ENCODE assay signal across 14 cellular contexts in genomic region chr11:71139516-71140205, GRCh38.
A peak's percentile ranks its signal among the peaks of the same experiment; 100 is the strongest.
DNase-seq lines count a peak whose midpoint lies in the region; ATAC-seq and TF ChIP-seq lines count a peak whose summit lies in the region.
"Had no signal": no experiment of that assay in that cellular context is flagged by ENCODE, and none has a peak within 500 bp of the region (broad histone marks: within the 10 kb centered on the region; RNA-seq: fewer than 3 reads in every experiment).

No MANE protein-coding gene starts in this region.

- in situ Hi-C loops in astrocyte of the spinal cord (cut with HindIII; ENCODE audit: low sequenced_read_pairs): no loop called here

- DNase-seq in H7 (peak; percentile 49), astrocyte of the spinal cord (ENCODE audit: low read depth, low spot score) (peak; percentile 22), inferior parietal cortex (ENCODE audit: extremely low spot score) (peak; percentile 89), spleen (peak; percentile 62), NCI-H1930 (lab: John Stamatoyannopoulos, UW) (no peak), omental fat pad (ENCODE audit: low spot score) (no peak), UCSD-AML1 (lab: John Stamatoyannopoulos, UW; ENCODE audit: unreplicated experiment) (no peak)
- DNase-seq: activated CD8-positive, alpha-beta memory T cell treated with anti-CD3 and anti-CD28 coated beads, Interleukin-2, amount 10 ng/mL, durations not matched to agents 7 days and 5 days; central memory CD4-positive, alpha-beta T cell; HCEC 1CT; NCI-H226; psoas muscle; SW 1271 had no signal

- WGBS in spleen, 5 donors: 61 to 75% (median 69%) methylated on average over 6 to 16 of the region's 16 CpGs

- no peak for TF ChIP-seq POLR2A in spleen (IDR thresholded peaks at IDR 0.05)

- no peak overlapping the region for H3K27ac ChIP-seq in spleen
- H3K27ac ChIP-seq: psoas muscle had no signal

- intact Hi-C loops in spleen (cut with DNase I; ENCODE audit: low total_unique reads): no loop called here

- no peak for TF ChIP-seq CTCF in astrocyte of the spinal cord (IDR thresholded peaks at IDR 0.05; ENCODE audit: low read depth, low read length)
- no peak for TF ChIP-seq CTCF in spleen (IDR thresholded peaks at IDR 0.05 in 8 of 11, conservative IDR thresholded peaks at IDR 0.05 in 3 of 11)
- no peak for TF ChIP-seq CTCF in omental fat pad (IDR thresholded peaks at IDR 0.05)

- no peaks in the 10 kb centered on the region for H3K27me3 ChIP-seq in H7 (ENCODE audit: control insufficient read depth, insufficient read depth, low read length)
- peaks cover 0 to 5% (median 0%) of the 10 kb centered on the region in 7 donors for H3K27me3 ChIP-seq in spleen (replicated peaks in 1 of 7)

- H3K9me3 ChIP-seq in spleen: peaks cover 0 to 10% (median 0%) of the 10 kb centered on the region in 8 donors
- H3K9me3 ChIP-seq: psoas muscle had no signal

- H3K4me1 ChIP-seq in spleen: no peaks in the 10 kb centered on the region
- H3K4me1 ChIP-seq: psoas muscle had no signal

- H3K36me3 ChIP-seq in H7 (replicated peaks; ENCODE audit: control insufficient read depth, insufficient read depth, low read length) (no peaks in the 10 kb centered on the region; the same call in 1 of the 2 replicates), spleen (no peaks in the 10 kb centered on the region)

- H3K4me3 ChIP-seq in H7 (ENCODE audit: insufficient read depth, low read depth, low read length) (no peak overlapping the region), astrocyte of the spinal cord (ENCODE audit: low read depth, low read length) (no peak overlapping the region), spleen (no peak overlapping the region)
- H3K4me3 ChIP-seq: psoas muscle had no signal

- no peak for ATAC-seq in GM21360 (IDR thresholded peaks at IDR 0.05; ENCODE audit: unreplicated experiment)
- ATAC-seq in omental fat pad (ENCODE audit: low FRiP score): no peak
- ATAC-seq: activated CD8-positive, alpha-beta memory T cell treated with anti-CD3 and anti-CD28 coated beads, Interleukin-2, amount 10 ng/mL, durations not matched to agents 7 days and 5 days had no signal

Comparison
In these comparisons a context has a peak if more than half of its experiments do, and no peak if none do; other contexts are left out.
1. DNase-seq: peak in H7 (single experiment), astrocyte of the spinal cord (single experiment), inferior parietal cortex (single experiment) and spleen (single experiment); none in NCI-H1930 (0 of 2), omental fat pad (single experiment) and UCSD-AML1 (single experiment).